10 cellular contexts compared by ENCODE assay signal in genomic region chrX:153828723-153829548, GRCh38. TPM values are rescaled to one million over a fixed set of nuclear protein-coding genes. Genes with fewer than 3 reads are reported as not detected.
DNase-seq lines count a peak whose midpoint lies in the region; ATAC-seq, FAIRE-seq and TF ChIP-seq lines count a peak whose summit lies in the region.
"Had no signal": no experiment of that assay in that cellular context is flagged by ENCODE, and none has a peak within 500 bp of the region (broad histone marks: within the 10 kb centered on the region; RNA-seq: fewer than 3 reads in every experiment).

No MANE protein-coding gene starts in this region.

- no peak for FAIRE-seq in GM12892 (lab: Jason Lieb, UNC)

- H3K27me3 ChIP-seq in ascending aorta = peaks cover 5% of the 10 kb centered on the region
- H3K27me3 ChIP-seq in thoracic aorta (replicated peaks; ENCODE audit: insufficient read depth) = no peaks in the 10 kb centered on the region

- H3K27ac Mint-ChIP-seq in activated CD4-positive, alpha-beta T cell treated with anti-CD3 and anti-CD28 coated beads for 36 hours = no peak overlapping the region
- no peak overlapping the region for H3K27ac Mint-ChIP-seq in memory B cell
- H3K27ac Mint-ChIP-seq: activated naive CD8-positive, alpha-beta T cell had no signal

- H3K9me3 Mint-ChIP-seq in activated CD4-positive, alpha-beta T cell treated with anti-CD3 and anti-CD28 coated beads for 36 hours (ENCODE audit: low read depth) = no peaks in the 10 kb centered on the region
- H3K9me3 Mint-ChIP-seq in memory B cell = no peaks in the 10 kb centered on the region

- intact Hi-C loops in activated CD4-positive, alpha-beta T cell treated with anti-CD3 and anti-CD28 coated beads for 36 hours (cut with DNase I, micrococcal nuclease) = no loop called here
- intact Hi-C loops in ascending aorta (cut with DNase I) = no loop called here

- peak overlapping the region; percentile 36 for H3K4me3 Mint-ChIP-seq in activated CD4-positive, alpha-beta T cell treated with anti-CD3 and anti-CD28 coated beads for 36 hours
- H3K4me3 Mint-ChIP-seq in memory B cell = peak overlapping the region; percentile 56

- H3K36me3 Mint-ChIP-seq in activated CD4-positive, alpha-beta T cell treated with anti-CD3 and anti-CD28 coated beads for 36 hours (ENCODE audit: low read depth) = no peaks in the 10 kb centered on the region
- H3K36me3 Mint-ChIP-seq in memory B cell = no peaks in the 10 kb centered on the region
- H3K36me3 Mint-ChIP-seq: activated naive CD8-positive, alpha-beta T cell had no signal

- POLR2A ChIA-PET in activated CD4-positive, alpha-beta T cell treated with anti-CD3 and anti-CD28 coated beads for 36 hours (lab: Charles Lee) = no interaction called here

- H3K27ac ChIP-seq in ascending aorta (peak overlapping the region in 1 of 2 donors; percentile 51), thoracic aorta (no peak overlapping the region)

- no peak for TF ChIP-seq POLR2A in GM12892 (IDR thresholded peaks at IDR 0.05; ENCODE audit: low read depth, low read length)

- H3K4me1 ChIP-seq in ascending aorta (peaks cover 0 to 4% of the 10 kb centered on the region in 2 donors), thoracic aorta (ENCODE audit: control insufficient read depth in 1 of 2, low read depth in 2 of 2) (peaks cover 0 to 10% of the 10 kb centered on the region in 2 donors)

- no peaks in the 10 kb centered on the region for H3K27me3 Mint-ChIP-seq in activated CD4-positive, alpha-beta T cell treated with anti-CD3 and anti-CD28 coated beads for 36 hours
- H3K27me3 Mint-ChIP-seq in memory B cell = peaks cover 19% of the 10 kb centered on the region
- H3K27me3 Mint-ChIP-seq: activated naive CD8-positive, alpha-beta T cell had no signal

- CTCF ChIA-PET in activated CD4-positive, alpha-beta T cell treated with anti-CD3 and anti-CD28 coated beads for 36 hours (lab: Charles Lee) = interaction anchor here (0.6 kb wide), 1 partner anchor 75 kb away, joined by 3 read pairs; no protein-coding TSS in a partner anchor

- peaks cover 14% of the 10 kb centered on the region for H3K4me1 Mint-ChIP-seq in activated CD4-positive, alpha-beta T cell treated with anti-CD3 and anti-CD28 coated beads for 36 hours
- peaks cover 6% of the 10 kb centered on the region for H3K4me1 Mint-ChIP-seq in memory B cell

- H3K36me3 ChIP-seq in ascending aorta (no peaks in the 10 kb centered on the region), thoracic aorta (no peaks in the 10 kb centered on the region)

- no peak for DNase-seq in activated CD4-positive, alpha-beta T cell treated with anti-CD3 and anti-CD28 coated beads for 36 hours
- no peak for DNase-seq in activated CD4-positive, alpha-beta T cell treated with anti-CD3 and anti-CD28 coated beads, Interleukin-2, amount 50 U/mL, for 1 hour
- DNase-seq in ascending aorta (ENCODE audit: low spot score in 2 of 2) = no peak
- no peak for DNase-seq in memory B cell (ENCODE audit: low spot score in 2 of 2)
- no peak for DNase-seq in thoracic aorta (ENCODE audit: low spot score)
- no peak for DNase-seq in GM12892 (ENCODE audit: insufficient read length)
- DNase-seq in SKM-1 (lab: John Stamatoyannopoulos, UW; ENCODE audit: unreplicated experiment) = no peak
- DNase-seq: KBM-7 had no signal

- H3K4me3 ChIP-seq in ascending aorta (peak overlapping the region; percentile 55 to 68), thoracic aorta (peak overlapping the region; percentile 66)

- no peaks in the 10 kb centered on the region for H3K9me3 ChIP-seq in ascending aorta
- H3K9me3 ChIP-seq in thoracic aorta = no peaks in the 10 kb centered on the region

- TF ChIP-seq CTCF in ascending aorta (IDR thresholded peaks at IDR 0.05) (no peak), thoracic aorta (IDR thresholded peaks at IDR 0.05) (no peak)

- peak; percentile 47 for ATAC-seq in activated CD4-positive, alpha-beta T cell treated with anti-CD3 and anti-CD28 coated beads for 36 hours
- ATAC-seq in memory B cell (ENCODE audit: low read depth) (peak; percentile 26), thoracic aorta (ENCODE audit: insufficient number of reproducible peaks, low FRiP score, low read depth) (no peak), HG02970 (IDR thresholded peaks at IDR 0.05; ENCODE audit: low FRiP score, unreplicated experiment) (no peak)

RNA-seq across cellular contexts. Expression of gene PDZD4, which starts 1.4 kb away (rescaled TPM):
- 1 to 10 TPM; 2.4 to 4.3 TPM for total RNA-seq in activated CD4-positive, alpha-beta T cell treated with anti-CD3 and anti-CD28 coated beads for 36 hours
- total RNA-seq in ascending aorta = 23.2 TPM
- total RNA-seq in thoracic aorta = 10 to 100 TPM in 1 of 2 donors, 1 to 10 TPM in 1; 4.4 to 11.6 TPM
- polyA plus RNA-seq in GM12892 (2012; ENCODE audit: missing spikeins) = not detected

RNA-seq across cellular contexts. Expression of gene SSR4, which starts 34.5 kb away (rescaled TPM):
- total RNA-seq in activated CD4-positive, alpha-beta T cell treated with anti-CD3 and anti-CD28 coated beads for 36 hours = 100 to 1,000 TPM; 124 to 146 TPM
- 331 TPM for total RNA-seq in ascending aorta
- 100 to 1,000 TPM; 103 to 299 TPM for total RNA-seq in thoracic aorta
- 239 TPM for polyA plus RNA-seq in GM12892 (2012; ENCODE audit: missing spikeins)

RNA-seq across cellular contexts. Expression of gene IDH3G, which starts 34.8 kb away (rescaled TPM):
- total RNA-seq in activated CD4-positive, alpha-beta T cell treated with anti-CD3 and anti-CD28 coated beads for 36 hours = 10 to 100 TPM; 48.8 to 62.4 TPM
- total RNA-seq in ascending aorta (351 TPM), thoracic aorta (10 to 100 TPM; 70.9 to 91.9 TPM)
- polyA plus RNA-seq in GM12892 (2012; ENCODE audit: missing spikeins) = 33.2 TPM

RNA-seq across cellular contexts. Expression of gene SRPK3, which starts 48.1 kb away (rescaled TPM):
- total RNA-seq in activated CD4-positive, alpha-beta T cell treated with anti-CD3 and anti-CD28 coated beads for 36 hours = not detected
- total RNA-seq in ascending aorta = 4.5 TPM
- 1 to 10 TPM; 4.9 to 9.5 TPM for total RNA-seq in thoracic aorta
- polyA plus RNA-seq in GM12892 (2012; ENCODE audit: missing spikeins) = 0.32 TPM

RNA-seq across cellular contexts. Expression of gene L1CAM, which starts 57.0 kb away (rescaled TPM):
- under 1 TPM; 0.47 to 0.57 TPM for total RNA-seq in activated CD4-positive, alpha-beta T cell treated with anti-CD3 and anti-CD28 coated beads for 36 hours
- total RNA-seq in ascending aorta (25.8 TPM), thoracic aorta (10 to 100 TPM in 1 of 2 donors, 1 to 10 TPM in 1; 1.1 to 18.3 TPM)
- 0.21 TPM for polyA plus RNA-seq in GM12892 (2012; ENCODE audit: missing spikeins)

Comparison
In these comparisons a context has a peak if more than half of its experiments do, and no peak if none do; other contexts are left out.
1. ATAC-seq: peak in activated CD4-positive, alpha-beta T cell treated with anti-CD3 and anti-CD28 coated beads for 36 hours (single experiment) and memory B cell (single experiment); none in thoracic aorta (single experiment) and HG02970 (single experiment).